Comparison of ENCODE assay signal across 24 cellular contexts in genomic region chr15:60678632-60679031, GRCh38.
"Had no signal": no experiment of that assay in that cellular context is flagged by ENCODE, and none has a peak within 500 bp of the region (broad histone marks: within the 10 kb centered on the region; RNA-seq: fewer than 3 reads in every experiment).

No MANE protein-coding gene starts in this region.

- FAIRE-seq: keratinocyte, small intestine had no signal

- H3K4me1 ChIP-seq: lower lobe of right lung had no signal

- H3K27me3 Mint-ChIP-seq: activated CD4-positive, alpha-beta T cell treated with anti-CD3 and anti-CD28 coated beads, Interleukin-2, amount 10 ng/mL, durations not matched to agents 7 days and 5 days; activated naive CD8-positive, alpha-beta T cell treated with anti-CD3 and anti-CD28 coated beads, Interleukin-2, amount 50 U/mL, for 24 hours; naive thymus-derived CD4-positive, alpha-beta T cell; T-cell had no signal

- ATAC-seq: activated CD4-positive, CD25-positive, alpha-beta regulatory T cell treated with anti-CD3 and anti-CD28 coated beads, Interleukin-2, amount 50 U/mL, for 24 hours; activated CD8-positive, alpha-beta T cell treated with anti-CD3 and anti-CD28 coated beads, Interleukin-2, amount 10 ng/mL, durations not matched to agents 7 days and 5 days; activated naive CD8-positive, alpha-beta T cell treated with anti-CD3 and anti-CD28 coated beads, Interleukin-2, amount 50 U/mL, for 24 hours; body of pancreas; heart right ventricle; lower lobe of right lung; naive thymus-derived CD4-positive, alpha-beta T cell; stimulated activated naive B cell treated with anti-CD40 and anti-IgM and Interleukin-4, amounts not matched to agents 10 μg/mL and 1 μg/mL and 100 μg/mL, for 72 hours; T-cell had no signal

- H3K36me3 Mint-ChIP-seq: stimulated activated naive B cell treated with anti-CD40 and anti-IgM and Interleukin-4, amounts not matched to agents 10 μg/mL and 1 μg/mL and 100 μg/mL, for 72 hours had no signal

- H3K36me3 ChIP-seq: cardiac muscle cell, heart right ventricle, lower lobe of right lung, right atrium auricular region, upper lobe of left lung had no signal

- H3K9me3 Mint-ChIP-seq: activated CD4-positive, alpha-beta T cell treated with anti-CD3 and anti-CD28 coated beads, Interleukin-2, amount 10 ng/mL, durations not matched to agents 7 days and 5 days; activated naive CD8-positive, alpha-beta T cell treated with anti-CD3 and anti-CD28 coated beads, Interleukin-2, amount 50 U/mL, for 24 hours; activated T-helper 1 cell treated with anti-CD3 and anti-CD28 coated beads, Interleukin-12 subunit alpha, Interleukin-12 subunit beta, Interleukin-2, Interleukin-4 antibody, amounts not matched to agents 30 ng/mL and 10 ng/mL and 1 ng/mL, durations not matched to agents 14 hours and 24 hours and 36 hours; naive thymus-derived CD4-positive, alpha-beta T cell; stimulated activated naive B cell treated with anti-CD40 and anti-IgM and Interleukin-4, amounts not matched to agents 10 μg/mL and 1 μg/mL and 100 μg/mL, for 72 hours; T-cell; T-helper 2 cell treated with Interferon-gamma antibody and Interleukin-4, amounts not matched to agents 5 μg/mL and 100 μg/mL, for 36 hours had no signal

- H3K4me3 Mint-ChIP-seq: activated CD4-positive, alpha-beta T cell treated with anti-CD3 and anti-CD28 coated beads, Interleukin-2, amount 10 ng/mL, durations not matched to agents 7 days and 5 days; activated CD8-positive, alpha-beta T cell treated with anti-CD3 and anti-CD28 coated beads, Interleukin-2, amount 10 ng/mL, durations not matched to agents 7 days and 5 days; activated naive CD8-positive, alpha-beta T cell treated with anti-CD3 and anti-CD28 coated beads, Interleukin-2, amount 50 U/mL, for 24 hours; activated T-helper 1 cell treated with anti-CD3 and anti-CD28 coated beads, Interleukin-12 subunit alpha, Interleukin-12 subunit beta, Interleukin-2, Interleukin-4 antibody, amounts not matched to agents 30 ng/mL and 10 ng/mL and 1 ng/mL, durations not matched to agents 14 hours and 24 hours and 36 hours; naive thymus-derived CD4-positive, alpha-beta T cell; stimulated activated naive B cell treated with anti-CD40 and anti-IgM and Interleukin-4, amounts not matched to agents 10 μg/mL and 1 μg/mL and 100 μg/mL, for 72 hours; T-cell; T-helper 2 cell treated with Interferon-gamma antibody and Interleukin-4, amounts not matched to agents 5 μg/mL and 100 μg/mL, for 36 hours had no signal

- DNase-seq: activated CD4-positive, alpha-beta T cell treated with anti-CD3 and anti-CD28 coated beads, Interleukin-2, amount 10 ng/mL, durations not matched to agents 7 days and 5 days; activated CD8-positive, alpha-beta T cell treated with anti-CD3 and anti-CD28 coated beads, Interleukin-2, amount 10 ng/mL, durations not matched to agents 7 days and 5 days; activated gamma-delta T cell; activated naive CD4-positive, alpha-beta T cell treated with anti-CD3 and anti-CD28 coated beads, Interleukin-2, amount 50 U/mL, for 16 hours; activated naive CD8-positive, alpha-beta T cell treated with anti-CD3 and anti-CD28 coated beads, Interleukin-2, amount 50 U/mL, for 24 hours; anterior cingulate cortex; body of pancreas; heart right ventricle; lower lobe of right lung; naive thymus-derived CD4-positive, alpha-beta T cell; small intestine; stimulated activated CD4-positive, alpha-beta T cell treated with anti-CD3 and anti-CD28 coated beads, Interleukin-2, amount 100 ng/mL, for 48 hours; stimulated activated CD8-positive, alpha-beta memory T cell treated with anti-CD3 and anti-CD28 coated beads, Interleukin-4, amount 100 ng/mL, for 48 hours; stimulated activated naive B cell treated with anti-CD40 and anti-IgM and Interleukin-4, amounts not matched to agents 10 μg/mL and 1 μg/mL and 100 μg/mL, for 72 hours; T-cell had no signal

- H3K9me3 ChIP-seq: body of pancreas, heart right ventricle, lower lobe of right lung, right atrium auricular region, upper lobe of left lung had no signal

- H3K27ac Mint-ChIP-seq: activated CD4-positive, alpha-beta T cell treated with anti-CD3 and anti-CD28 coated beads, Interleukin-2, amount 10 ng/mL, durations not matched to agents 7 days and 5 days; activated CD8-positive, alpha-beta T cell treated with anti-CD3 and anti-CD28 coated beads, Interleukin-2, amount 10 ng/mL, durations not matched to agents 7 days and 5 days; activated naive CD8-positive, alpha-beta T cell treated with anti-CD3 and anti-CD28 coated beads, Interleukin-2, amount 50 U/mL, for 24 hours; activated T-helper 1 cell treated with anti-CD3 and anti-CD28 coated beads, Interleukin-12 subunit alpha, Interleukin-12 subunit beta, Interleukin-2, Interleukin-4 antibody, amounts not matched to agents 30 ng/mL and 10 ng/mL and 1 ng/mL, durations not matched to agents 14 hours and 24 hours and 36 hours; naive thymus-derived CD4-positive, alpha-beta T cell; stimulated activated naive B cell treated with anti-CD40 and anti-IgM and Interleukin-4, amounts not matched to agents 10 μg/mL and 1 μg/mL and 100 μg/mL, for 72 hours; T-cell; T-helper 2 cell treated with Interferon-gamma antibody and Interleukin-4, amounts not matched to agents 5 μg/mL and 100 μg/mL, for 36 hours had no signal

- H3K4me3 ChIP-seq: body of pancreas, cardiac muscle cell, heart right ventricle, lower lobe of right lung, right atrium auricular region, upper lobe of left lung had no signal

- H3K4me1 Mint-ChIP-seq: activated CD4-positive, alpha-beta T cell treated with anti-CD3 and anti-CD28 coated beads, Interleukin-2, amount 10 ng/mL, durations not matched to agents 7 days and 5 days; stimulated activated naive B cell treated with anti-CD40 and anti-IgM and Interleukin-4, amounts not matched to agents 10 μg/mL and 1 μg/mL and 100 μg/mL, for 72 hours had no signal

- H3K27me3 ChIP-seq: body of pancreas, cardiac muscle cell, heart right ventricle, right atrium auricular region, upper lobe of left lung had no signal

- H3K27ac ChIP-seq: body of pancreas, cardiac muscle cell, epithelial cell of prostate, heart right ventricle, lower lobe of right lung, right atrium auricular region, upper lobe of left lung, VCaP had no signal
